ENCODE assay signal across 8 cellular contexts in the genomic region with DNA sequence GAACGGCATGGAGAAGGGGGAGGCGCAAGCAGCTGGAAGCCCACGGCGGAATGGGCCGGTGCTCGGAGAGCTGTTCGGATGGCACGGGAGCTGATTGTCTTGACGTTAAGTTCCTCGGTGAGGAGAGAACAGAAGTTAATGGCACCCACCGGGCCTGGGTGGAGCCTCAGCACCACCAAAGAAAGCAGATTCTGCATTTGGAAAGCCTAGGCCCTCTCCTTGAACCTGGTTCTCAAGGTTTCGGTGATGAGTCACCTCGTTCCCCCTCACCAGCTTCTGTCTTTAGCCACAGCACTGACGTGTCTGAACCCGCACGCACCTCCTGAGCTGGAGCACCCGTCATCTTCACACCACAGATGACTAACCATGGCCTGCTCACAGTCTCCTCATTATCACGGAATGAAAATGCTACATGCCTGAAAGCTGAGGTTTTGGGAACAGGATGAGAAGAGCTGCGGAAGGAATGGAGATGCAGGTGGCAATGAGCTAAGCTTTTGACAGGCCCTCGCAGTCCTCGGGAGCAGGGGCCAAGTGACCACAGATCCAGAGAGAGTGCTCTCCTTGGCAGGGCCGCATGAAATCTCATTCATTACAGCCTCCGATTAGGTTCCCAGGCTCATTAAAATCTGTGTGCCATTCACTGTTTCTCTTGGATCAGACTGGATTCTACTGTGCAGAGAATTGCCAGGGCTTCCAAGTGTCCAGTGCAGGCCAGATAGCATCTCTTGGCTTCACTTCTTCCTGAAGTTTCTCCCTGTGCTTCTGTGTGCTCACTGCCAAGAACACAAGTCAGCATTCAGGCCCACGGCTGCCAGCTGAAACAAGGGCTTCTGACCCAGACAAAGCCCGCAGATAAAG.
DNase-seq lines count a peak whose midpoint lies in the region; ATAC-seq and TF ChIP-seq lines count a peak whose summit lies in the region.

No MANE protein-coding gene starts in this region.

- peak overlapping the region in 19 of 21 experiments; percentile 62 to 91 (median 80) for H3K27ac ChIP-seq in skin epidermis

- peak; percentile 92 for ATAC-seq in HG02798 (IDR thresholded peaks at IDR 0.05; ENCODE audit: poor library complexity, unreplicated experiment)
- ATAC-seq in HG03135 (IDR thresholded peaks at IDR 0.05; ENCODE audit: unreplicated experiment): no peak

- DNase-seq in GM04504 (ENCODE audit: low read depth): peak; percentile 99
- peak; percentile 33 for DNase-seq in activated CD4-positive, alpha-beta T cell treated with anti-CD3 and anti-CD28 coated beads, Interleukin-2, amount 10 ng/mL, durations not matched to agents 7 days and 5 days
- peak; percentile 99 for DNase-seq in fibroblast of the aortic adventitia (ENCODE audit: low read depth)
- DNase-seq in amygdala (lab: John Stamatoyannopoulos, UW): no peak
- DNase-seq in SIG-M5 (lab: John Stamatoyannopoulos, UW): no peak

- no peak for TF ChIP-seq CTCF in fibroblast of the aortic adventitia (IDR thresholded peaks at IDR 0.05; ENCODE audit: insufficient read depth, low read length)

- peaks cover 17% of the 10 kb centered on the region for H3K4me1 Mint-ChIP-seq in activated CD4-positive, alpha-beta T cell treated with anti-CD3 and anti-CD28 coated beads, Interleukin-2, amount 10 ng/mL, durations not matched to agents 7 days and 5 days

- H3K9me3 Mint-ChIP-seq in activated CD4-positive, alpha-beta T cell treated with anti-CD3 and anti-CD28 coated beads, Interleukin-2, amount 10 ng/mL, durations not matched to agents 7 days and 5 days: no peaks in the 10 kb centered on the region

- peak overlapping the region; percentile 61 for H3K27ac Mint-ChIP-seq in activated CD4-positive, alpha-beta T cell treated with anti-CD3 and anti-CD28 coated beads, Interleukin-2, amount 10 ng/mL, durations not matched to agents 7 days and 5 days

- H3K4me3 ChIP-seq in fibroblast of the aortic adventitia (ENCODE audit: low read depth, low read length): no peak overlapping the region
- no peak overlapping the region for H3K4me3 ChIP-seq in skin epidermis

- no peak overlapping the region for H3K4me3 Mint-ChIP-seq in activated CD4-positive, alpha-beta T cell treated with anti-CD3 and anti-CD28 coated beads, Interleukin-2, amount 10 ng/mL, durations not matched to agents 7 days and 5 days

- no peaks in the 10 kb centered on the region for H3K36me3 Mint-ChIP-seq in activated CD4-positive, alpha-beta T cell treated with anti-CD3 and anti-CD28 coated beads, Interleukin-2, amount 10 ng/mL, durations not matched to agents 7 days and 5 days (ENCODE audit: low read depth)

- peaks cover 4% of the 10 kb centered on the region for H3K27me3 Mint-ChIP-seq in activated CD4-positive, alpha-beta T cell treated with anti-CD3 and anti-CD28 coated beads, Interleukin-2, amount 10 ng/mL, durations not matched to agents 7 days and 5 days

- POLR2A ChIA-PET in activated CD4-positive, alpha-beta T cell treated with anti-CD3 and anti-CD28 coated beads, Interleukin-2, amount 10 ng/mL, durations not matched to agents 7 days and 5 days (lab: Charles Lee): interaction anchor here (0.5 kb wide), 1 partner anchor 336 kb away, joined by 3 read pairs; no protein-coding TSS in a partner anchor

- CTCF ChIA-PET in activated CD4-positive, alpha-beta T cell treated with anti-CD3 and anti-CD28 coated beads, Interleukin-2, amount 10 ng/mL, durations not matched to agents 7 days and 5 days (lab: Charles Lee): interaction anchor here (0.6 to 1.5 kb wide), 6 partner anchors 11 to 704 kb away, joined by 3 read pairs; no protein-coding TSS in a partner anchor

Comparison
In these comparisons a context has a peak if more than half of its experiments do, and no peak if none do; other contexts are left out.
1. DNase-seq: peak in GM04504 (single experiment), activated CD4-positive, alpha-beta T cell treated with anti-CD3 and anti-CD28 coated beads, Interleukin-2, amount 10 ng/mL, durations not matched to agents 7 days and 5 days (single experiment) and fibroblast of the aortic adventitia (single experiment); none in amygdala (0 of 56) and SIG-M5 (single experiment).